21 cellular contexts compared by ENCODE assay signal in the genomic region with DNA sequence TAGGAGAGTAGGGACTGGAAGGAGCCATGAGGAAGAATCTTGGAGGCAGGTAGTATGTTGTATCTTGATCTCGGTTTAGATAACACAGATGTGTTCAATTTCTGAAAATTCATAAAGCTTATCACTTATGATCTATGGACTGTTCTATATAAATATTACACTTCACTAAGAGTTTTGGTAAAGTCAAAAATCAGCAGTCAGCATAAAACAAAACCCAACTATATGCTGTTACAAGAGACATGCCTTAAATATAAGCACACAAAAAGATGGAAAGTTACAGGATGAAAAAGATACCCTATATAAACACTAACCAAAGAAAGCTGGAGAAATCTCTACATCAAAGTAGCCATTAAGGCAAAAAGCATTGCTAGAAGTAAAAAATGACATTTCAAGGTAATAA. TPM values are rescaled to one million over a fixed set of nuclear protein-coding genes. Genes with fewer than 3 reads are reported as not detected.
DNase-seq lines count a peak whose midpoint lies in the region; ATAC-seq, FAIRE-seq and TF ChIP-seq lines count a peak whose summit lies in the region.
"Had no signal": no experiment of that assay in that cellular context is flagged by ENCODE, and none has a peak within 500 bp of the region (broad histone marks: within the 10 kb centered on the region; RNA-seq: fewer than 3 reads in every experiment).

No MANE protein-coding gene starts in this region.

- no peak overlapping the region for H3K14ac ChIP-seq in IMR-90 (replicated peaks; ENCODE audit: low read depth, low read length)

- H2AK9ac ChIP-seq in IMR-90 (replicated peaks; ENCODE audit: low read depth, low read length, poor library complexity) = no peak overlapping the region

- H3K9me3 ChIP-seq in IMR-90 (ENCODE audit: control insufficient read depth, insufficient read depth, low read length) (peaks cover 4% of the 10 kb centered on the region), K562 (replicated peaks; ENCODE audit: control insufficient read depth, insufficient read depth, low read depth, low read length) (peaks cover 7% of the 10 kb centered on the region), gastroesophageal sphincter (peaks cover 0 to 18% (median 2%) of the 10 kb centered on the region in 3 donors)

- TF ChIP-seq CTCF in IMR-90 (conservative IDR thresholded peaks at IDR 0.05; ENCODE audit: low read depth, low read length) (no peak), K562 (IDR thresholded peaks at IDR 0.05 in 2 of 3, conservative IDR thresholded peaks at IDR 0.05 in 1 of 3; ENCODE audit: insufficient read depth in 2 of 3, low read depth in 1 of 3, low read length in 3 of 3) (no peak), gastroesophageal sphincter (IDR thresholded peaks at IDR 0.05) (no peak)

- no peak for ATAC-seq in IMR-90 (ENCODE audit: low read depth)
- no peak for ATAC-seq in K562
- no peak for ATAC-seq in gastroesophageal sphincter

- no peak overlapping the region for H2BK15ac ChIP-seq in IMR-90 (ENCODE audit: low read depth, low read length)

- H4K91ac ChIP-seq in IMR-90 (ENCODE audit: insufficient read depth, low read depth, low read length) = no peak overlapping the region

- no peaks in the 10 kb centered on the region for H3K9me1 ChIP-seq in IMR-90 (ENCODE audit: insufficient read depth, low read length)
- no peaks in the 10 kb centered on the region for H3K9me1 ChIP-seq in K562 (ENCODE audit: control insufficient read depth, insufficient read depth, low read length)

- H3K79me1 ChIP-seq in IMR-90 (ENCODE audit: low read depth in 1 of 2, low read length in 2 of 2) = no peaks in the 10 kb centered on the region

- H3K79me2 ChIP-seq in K562 (ENCODE audit: control insufficient read depth, insufficient read depth, low read length) = no peaks in the 10 kb centered on the region

- H3K56ac ChIP-seq in IMR-90 (ENCODE audit: extremely low read depth, insufficient read depth, low read length) = no peak overlapping the region

- H3K4me3 ChIP-seq in IMR-90 (ENCODE audit: insufficient read depth, low read depth, low read length) (no peak overlapping the region), K562 (no peak overlapping the region), gastroesophageal sphincter (no peak overlapping the region)
- H3K4me3 ChIP-seq: BLaER1, GM23248 had no signal

- POLR2A ChIA-PET in IMR-90 (lab: Charles Lee; ENCODE audit: unreplicated experiment) = interaction anchor here (0.6 kb wide), 1 partner anchor 106 kb away, joined by 4 read pairs; no protein-coding TSS in a partner anchor
- POLR2A ChIA-PET in K562 (lab: Yijun Ruan, JAX) = interaction anchor here (1.1 kb wide), 1 partner anchor 10 kb away, joined by 3 read pairs; no protein-coding TSS in a partner anchor

- no peak overlapping the region for H4K8ac ChIP-seq in IMR-90 (ENCODE audit: low read depth in 2 of 2, low read length in 2 of 2)

- no peak overlapping the region for H4K5ac ChIP-seq in IMR-90 (ENCODE audit: low read depth, low read length)

- TF ChIP-seq RAD21 in IMR-90 (IDR thresholded peaks at IDR 0.05; ENCODE audit: low read length) (no peak), K562 (CRISPR knock-in tag; conservative IDR thresholded peaks at IDR 0.05 in 1 of 2, IDR thresholded peaks at IDR 0.05 in 1 of 2) (no peak)

- TF ChIP-seq POLR2A in IMR-90 (IDR thresholded peaks at IDR 0.05; ENCODE audit: low read depth, low read length) (no peak), K562 (conservative IDR thresholded peaks at IDR 0.05) (no peak), gastroesophageal sphincter (IDR thresholded peaks at IDR 0.05) (no peak)

- FAIRE-seq in K562 (lab: Jason Lieb, UNC) = peak; percentile 19
- FAIRE-seq: A204.1, GM12892, GM18507, H54 had no signal

- no CpG with 5 or more reads among the region's 1 CpG for WGBS in IMR-90 (ENCODE audit: extremely low coverage in 2 of 2, insufficient read length in 1 of 2), 2 experiments
- 27% methylated on average over 1 of the region's 1 CpG for WGBS in K562 (ENCODE audit: insufficient coverage, low coverage, missing lambda C conversion rate)
- WGBS in gastroesophageal sphincter (ENCODE audit: low coverage in 1 of 2), 2 donors = 0 to 81% methylated on average over 1 of the region's 1 CpG

- no peaks in the 10 kb centered on the region for H3K4me1 ChIP-seq in IMR-90 (ENCODE audit: control insufficient read depth, insufficient read depth, low read length)
- H3K4me1 ChIP-seq in K562 (replicated peaks in 1 of 2; ENCODE audit: control insufficient read depth in 2 of 2, insufficient read depth in 2 of 2, low read length in 2 of 2) = peaks cover 0 to 11% of the 10 kb centered on the region in 2 experiments; a peak in 2 of 5 replicates
- no peaks in the 10 kb centered on the region for H3K4me1 ChIP-seq in gastroesophageal sphincter

- H4K20me1 ChIP-seq in IMR-90 (ENCODE audit: insufficient read depth, low read length) (no peaks in the 10 kb centered on the region), K562 (replicated peaks; ENCODE audit: control insufficient read depth, insufficient read depth, low read length) (no peaks in the 10 kb centered on the region)
- H4K20me1 ChIP-seq: BLaER1 had no signal

- H3K4ac ChIP-seq in IMR-90 (ENCODE audit: low read depth, low read length) = no peak overlapping the region

- H3K4me2 ChIP-seq in IMR-90 (ENCODE audit: low read depth, low read length) = no peak overlapping the region
- H3K4me2 ChIP-seq in K562 (ENCODE audit: insufficient read depth, low read length) = no peak overlapping the region
- H3K4me2 ChIP-seq: BLaER1 had no signal

- H2BK5ac ChIP-seq in IMR-90 (ENCODE audit: low read depth, low read length, poor library complexity, severe bottlenecking) = no peak overlapping the region

- DNase-seq in IMR-90 (no peak), K562 (ENCODE audit: extremely low read depth in 1 of 4, low spot score in 3 of 4) (no peak)
- DNase-seq: AML-193; CD4-positive, alpha-beta memory T cell; DMS153; DMS79; GDM1; GM23248; HCEC 1CT; KG1 had no signal

- CTCF ChIA-PET in IMR-90 (lab: Yijun Ruan, JAX) = no interaction called here
- CTCF ChIA-PET in K562 (lab: Yijun Ruan, JAX; ENCODE audit: low intra/inter-chr PET ratio) = no interaction called here

- no peak overlapping the region for H3K23ac ChIP-seq in IMR-90 (ENCODE audit: low read depth, low read length)

- H3K9ac ChIP-seq in IMR-90 (ENCODE audit: low read depth, low read length) = no peak overlapping the region
- no peak overlapping the region for H3K9ac ChIP-seq in K562 (ENCODE audit: insufficient read depth in 1 of 2, low read depth in 2 of 2, low read length in 2 of 2)
- H3K9ac ChIP-seq: BLaER1, GM23248 had no signal

- H2AK5ac ChIP-seq in IMR-90 (ENCODE audit: low read depth, low read length) = no peak overlapping the region

- no TSS peak for BruUV-seq in IMR-90 (replicated peaks; lab: Mats Ljungman, UMichigan)
- no TSS peak for BruUV-seq in K562 (replicated peaks; lab: Mats Ljungman, UMichigan)

- no peak overlapping the region for H2BK120ac ChIP-seq in IMR-90 (ENCODE audit: low read depth, low read length)

- dilution Hi-C loops in IMR-90 (cut with HindIII; ENCODE audit: low sequenced_read_pairs, unreplicated experiment) = no loop called here

- H2AFZ ChIP-seq in IMR-90 (replicated peaks; ENCODE audit: low read length, poor library complexity) (no peak overlapping the region), K562 (ENCODE audit: low read depth, low read length) (no peak overlapping the region)
- H2AFZ ChIP-seq: GM23248 had no signal

- H3K27me3 ChIP-seq in IMR-90 (ENCODE audit: control insufficient read depth, insufficient read depth, low read length) (peaks cover 10% of the 10 kb centered on the region), K562 (ENCODE audit: control insufficient read depth in 2 of 2, insufficient read depth in 2 of 2, low read length in 2 of 2) (no peaks in the 10 kb centered on the region), gastroesophageal sphincter (peaks cover 34% of the 10 kb centered on the region)
- H3K27me3 ChIP-seq: BLaER1 had no signal

- TF ChIP-seq EP300 in K562 (IDR thresholded peaks at IDR 0.05; ENCODE audit: low read length) = no peak
- no peak for TF ChIP-seq EP300 in gastroesophageal sphincter (IDR thresholded peaks at IDR 0.05)

- H3K27ac ChIP-seq in IMR-90 (ENCODE audit: insufficient read depth, low read length) = no peak overlapping the region
- no peak overlapping the region for H3K27ac ChIP-seq in K562 (ENCODE audit: extremely low read depth, low read depth, low read length)
- no peak overlapping the region for H3K27ac ChIP-seq in gastroesophageal sphincter
- H3K27ac ChIP-seq: BLaER1, GM23248, HL-60 had no signal

- in situ Hi-C loops in IMR-90 (cut with MboI; ENCODE audit: low sequenced_read_pairs) (no loop called here), K562 (cut with MboI) (no loop called here)

- intact Hi-C loops in IMR-90 (cut with micrococcal nuclease) (no loop called here), K562 (cut with micrococcal nuclease) (no loop called here)

- no peak overlapping the region for H3K18ac ChIP-seq in IMR-90 (ENCODE audit: low read depth, low read length)

- H3K36me3 ChIP-seq in IMR-90 (ENCODE audit: control insufficient read depth, insufficient read depth, low read length) (no peaks in the 10 kb centered on the region), K562 (ENCODE audit: control insufficient read depth, insufficient read depth, low read length) (no peaks in the 10 kb centered on the region), gastroesophageal sphincter (no peaks in the 10 kb centered on the region)
- H3K36me3 ChIP-seq: BLaER1 had no signal

- H2BK20ac ChIP-seq in IMR-90 (ENCODE audit: low read depth, low read length) = no peak overlapping the region

RNA-seq across cellular contexts. Expression of a gene that starts 4.5 kb away (rescaled TPM):
- total RNA-seq in IMR-90 (2012; rRNA removed) (not detected in 2 replicates), K562 (2014; rRNA removed) (0.36 and 0.78 TPM in 2 replicates), K562 (2014; rRNA removed; fragmentation: Illumina TruSeq; extraction: Trizol) (0.26 and 0.44 TPM in 2 replicates), K562 (2015; rRNA removed; fragmentation: Illumina TruSeq; extraction: Trizol) (0.07 and 0.41 TPM in 2 replicates), K562 (2021) (0.20 and 0.60 TPM in 2 replicates), gastroesophageal sphincter (not detected)
- polyA plus RNA-seq in IMR-90 (2012; rRNA removed) (not detected in 2 replicates), K562 (2011; rRNA removed) (0.60 and 0.70 TPM in 2 replicates), K562 (2014; fragmentation: Illumina TruSeq; extraction: Trizol) (0.19 and 0.31 TPM in 2 replicates), K562 (2014; fragmentation: Nextera tagmentation; extraction: Ambion mirVana) (under 1 TPM in 1 of 2 experiments, not detected in 1; 0.13 TPM), K562 (2014; rRNA removed) (0.84 and 3.2 TPM in 2 replicates)
- polyA plus RNA-seq in IMR-90 (2012; cell fraction: cytosol; rRNA removed) = not detected in 2 replicates
- polyA plus RNA-seq in IMR-90 (2012; cell fraction: nucleus; rRNA removed; ENCODE audit: low replicate concordance) = 0.05 TPM in 1 of 2 replicates, not detected in the other
- 0.84 and 1.3 TPM in 2 replicates for total RNA-seq in K562 (2011; cell fraction: chromatin; rRNA removed; ENCODE audit: low replicate concordance)
- total RNA-seq in K562 (2011; cell fraction: nucleolus; rRNA removed) = 1.0 and 1.8 TPM in 2 replicates
- 0.44 and 0.61 TPM in 2 replicates for total RNA-seq in K562 (2011; cell fraction: nucleoplasm; rRNA removed)
- 0.54 and 1.3 TPM in 2 replicates for polyA plus RNA-seq in K562 (2011; cell fraction: cytosol; rRNA removed)
- 1.9 and 2.2 TPM in 2 replicates for polyA plus RNA-seq in K562 (2011; cell fraction: nucleus; rRNA removed)
- polyA plus RNA-seq in K562 (2012) = 0.44 and 1.5 TPM in 2 replicates
- 0.12 and 0.14 TPM in 2 replicates for polyA minus RNA-seq in K562 (2011; rRNA and poly(A)+ RNA removed)
- not detected in 2 replicates for polyA minus RNA-seq in K562 (2011; cell fraction: cytosol; rRNA and poly(A)+ RNA removed)
- not detected in 2 replicates for polyA minus RNA-seq in K562 (2011; cell fraction: nucleus; rRNA and poly(A)+ RNA removed)
- total RNA-seq: Daoy, GM23248, HT1080 had no signal
- polyA plus RNA-seq: CD14-positive monocyte; CD4-positive, alpha-beta memory T cell; GM23248; IgD-negative memory B cell had no signal

RNA-seq across cellular contexts. Expression of a gene that starts 19.9 kb away (rescaled TPM):
- not detected in 2 replicates for total RNA-seq in IMR-90 (2012; rRNA removed)
- polyA plus RNA-seq in IMR-90 (2012; rRNA removed) = 0.67 TPM in 2 replicates
- 0.25 and 0.31 TPM in 2 replicates for polyA plus RNA-seq in IMR-90 (2012; cell fraction: cytosol; rRNA removed)
- polyA plus RNA-seq in IMR-90 (2012; cell fraction: nucleus; rRNA removed; ENCODE audit: low replicate concordance) = 0.20 and 0.29 TPM in 2 replicates
- 1.1 and 1.3 TPM in 2 replicates for total RNA-seq in K562 (2011; cell fraction: chromatin; rRNA removed; ENCODE audit: low replicate concordance)
- total RNA-seq in K562 (2011; cell fraction: nucleolus; rRNA removed) = 1.3 and 1.7 TPM in 2 replicates
- total RNA-seq in K562 (2011; cell fraction: nucleoplasm; rRNA removed) = 1.3 and 2.3 TPM in 2 replicates
- 1.4 and 1.7 TPM in 2 replicates for total RNA-seq in K562 (2014; rRNA removed)
- 0.44 and 0.61 TPM in 2 replicates for total RNA-seq in K562 (2014; rRNA removed; fragmentation: Illumina TruSeq; extraction: Trizol)
- total RNA-seq in K562 (2015; rRNA removed; fragmentation: Illumina TruSeq; extraction: Trizol) = 0.62 and 0.90 TPM in 2 replicates
- 0.69 and 1.3 TPM in 2 replicates for total RNA-seq in K562 (2021)
- 1.4 and 1.5 TPM in 2 replicates for polyA plus RNA-seq in K562 (2011; rRNA removed)
- polyA plus RNA-seq in K562 (2011; cell fraction: cytosol; rRNA removed) = 1.0 and 1.1 TPM in 2 replicates
- polyA plus RNA-seq in K562 (2011; cell fraction: nucleus; rRNA removed) = 1.4 TPM in 2 replicates
- polyA plus RNA-seq in K562 (2012) = 0.56 and 1.2 TPM in 2 replicates
- 0.30 and 0.52 TPM in 2 replicates for polyA plus RNA-seq in K562 (2014; fragmentation: Illumina TruSeq; extraction: Trizol)
- polyA plus RNA-seq in K562 (2014; fragmentation: Nextera tagmentation; extraction: Ambion mirVana) = under 1 TPM; 0.15 to 0.34 TPM
- 0.44 and 0.96 TPM in 2 replicates for polyA plus RNA-seq in K562 (2014; rRNA removed)
- 0.66 and 0.70 TPM in 2 replicates for polyA minus RNA-seq in K562 (2011; rRNA and poly(A)+ RNA removed)
- 1.9 TPM in 1 of 2 replicates, not detected in the other for polyA minus RNA-seq in K562 (2011; cell fraction: cytosol; rRNA and poly(A)+ RNA removed)
- not detected in 2 replicates for polyA minus RNA-seq in K562 (2011; cell fraction: nucleus; rRNA and poly(A)+ RNA removed)
- not detected for total RNA-seq in gastroesophageal sphincter
- total RNA-seq: CD4-positive, alpha-beta memory T cell; GM23248; HT1080 had no signal
- polyA plus RNA-seq: CD14-positive monocyte; CD4-positive, alpha-beta memory T cell; GM23248 had no signal

RNA-seq across cellular contexts. Expression of a gene that starts 21.4 kb away (rescaled TPM):
- total RNA-seq in IMR-90 (2012; rRNA removed) = 30.8 and 31.7 TPM in 2 replicates
- 33.6 and 37.6 TPM in 2 replicates for polyA plus RNA-seq in IMR-90 (2012; rRNA removed)
- 30.8 and 35.5 TPM in 2 replicates for polyA plus RNA-seq in IMR-90 (2012; cell fraction: cytosol; rRNA removed)
- polyA plus RNA-seq in IMR-90 (2012; cell fraction: nucleus; rRNA removed; ENCODE audit: low replicate concordance) = 30.3 and 49.5 TPM in 2 replicates
- 12.9 and 26.4 TPM in 2 replicates for total RNA-seq in K562 (2011; cell fraction: chromatin; rRNA removed; ENCODE audit: low replicate concordance)
- total RNA-seq in K562 (2011; cell fraction: nucleolus; rRNA removed) = 12.1 and 13.3 TPM in 2 replicates
- total RNA-seq in K562 (2011; cell fraction: nucleoplasm; rRNA removed) = 15.0 and 16.8 TPM in 2 replicates
- 14.7 and 15.3 TPM in 2 replicates for total RNA-seq in K562 (2014; rRNA removed)
- 11.2 and 12.6 TPM in 2 replicates for total RNA-seq in K562 (2014; rRNA removed; fragmentation: Illumina TruSeq; extraction: Trizol)
- 12.7 and 13.9 TPM in 2 replicates for total RNA-seq in K562 (2015; rRNA removed; fragmentation: Illumina TruSeq; extraction: Trizol)
- total RNA-seq in K562 (2021) = 19.5 and 20.7 TPM in 2 replicates
- 10.7 and 12.4 TPM in 2 replicates for polyA plus RNA-seq in K562 (2011; rRNA removed)
- 11.2 and 17.7 TPM in 2 replicates for polyA plus RNA-seq in K562 (2011; cell fraction: cytosol; rRNA removed)
- polyA plus RNA-seq in K562 (2011; cell fraction: nucleus; rRNA removed) = 9.4 and 15.6 TPM in 2 replicates
- 15.9 and 17.9 TPM in 2 replicates for polyA plus RNA-seq in K562 (2012)
- polyA plus RNA-seq in K562 (2014; fragmentation: Illumina TruSeq; extraction: Trizol) = 25.4 and 27.0 TPM in 2 replicates
- 1 to 10 TPM; 1.6 to 1.8 TPM for polyA plus RNA-seq in K562 (2014; fragmentation: Nextera tagmentation; extraction: Ambion mirVana)
- polyA plus RNA-seq in K562 (2014; rRNA removed) = 14.2 and 18.8 TPM in 2 replicates
- 7.2 and 9.5 TPM in 2 replicates for polyA minus RNA-seq in K562 (2011; rRNA and poly(A)+ RNA removed)
- polyA minus RNA-seq in K562 (2011; cell fraction: cytosol; rRNA and poly(A)+ RNA removed) = 10.4 and 14.6 TPM in 2 replicates
- polyA minus RNA-seq in K562 (2011; cell fraction: nucleus; rRNA and poly(A)+ RNA removed) = 4.8 and 6.9 TPM in 2 replicates
- total RNA-seq in gastroesophageal sphincter = 10 to 100 TPM; 47.5 to 73.1 (median 51.1) TPM
- total RNA-seq: CD4-positive, alpha-beta memory T cell had no signal
- polyA plus RNA-seq: CD14-positive monocyte; CD4-positive, alpha-beta memory T cell had no signal

RNA-seq across cellular contexts. Expression of a gene that starts 39.6 kb away (rescaled TPM):
- not detected in 2 replicates for total RNA-seq in IMR-90 (2012; rRNA removed)
- not detected in 2 replicates for polyA plus RNA-seq in IMR-90 (2012; rRNA removed)
- not detected in 2 replicates for polyA plus RNA-seq in IMR-90 (2012; cell fraction: cytosol; rRNA removed)
- not detected in 2 replicates for polyA plus RNA-seq in IMR-90 (2012; cell fraction: nucleus; rRNA removed; ENCODE audit: low replicate concordance)
- total RNA-seq in K562 (2011; cell fraction: chromatin; rRNA removed; ENCODE audit: low replicate concordance) = not detected in 2 replicates
- total RNA-seq in K562 (2011; cell fraction: nucleolus; rRNA removed) = not detected in 2 replicates
- total RNA-seq in K562 (2011; cell fraction: nucleoplasm; rRNA removed) = not detected in 2 replicates
- 0.61 TPM in 1 of 2 replicates, not detected in the other for total RNA-seq in K562 (2014; rRNA removed)
- not detected in 2 replicates for total RNA-seq in K562 (2014; rRNA removed; fragmentation: Illumina TruSeq; extraction: Trizol)
- not detected in 2 replicates for total RNA-seq in K562 (2015; rRNA removed; fragmentation: Illumina TruSeq; extraction: Trizol)
- total RNA-seq in K562 (2021) = 0.60 and 1.3 TPM in 2 replicates
- polyA plus RNA-seq in K562 (2011; rRNA removed) = not detected in 2 replicates
- 0.29 and 0.64 TPM in 2 replicates for polyA plus RNA-seq in K562 (2011; cell fraction: cytosol; rRNA removed)
- polyA plus RNA-seq in K562 (2011; cell fraction: nucleus; rRNA removed) = 0.70 TPM in 1 of 2 replicates, not detected in the other
- 0.39 TPM in 1 of 2 replicates, not detected in the other for polyA plus RNA-seq in K562 (2012)
- polyA plus RNA-seq in K562 (2014; fragmentation: Illumina TruSeq; extraction: Trizol) = not detected in 2 replicates
- polyA plus RNA-seq in K562 (2014; fragmentation: Nextera tagmentation; extraction: Ambion mirVana) = not detected
- not detected in 2 replicates for polyA plus RNA-seq in K562 (2014; rRNA removed)
- not detected in 2 replicates for polyA minus RNA-seq in K562 (2011; rRNA and poly(A)+ RNA removed)
- polyA minus RNA-seq in K562 (2011; cell fraction: cytosol; rRNA and poly(A)+ RNA removed) = not detected in 2 replicates
- not detected in 2 replicates for polyA minus RNA-seq in K562 (2011; cell fraction: nucleus; rRNA and poly(A)+ RNA removed)
- total RNA-seq in gastroesophageal sphincter = not detected
- total RNA-seq: CD4-positive, alpha-beta memory T cell; Daoy; GM23248; HT1080 had no signal
- polyA plus RNA-seq: CD14-positive monocyte; CD4-positive, alpha-beta memory T cell; GM23248; IgD-negative memory B cell had no signal

RNA-seq across cellular contexts. Expression of a gene that starts 41.6 kb away (rescaled TPM):
- total RNA-seq in IMR-90 (2012; rRNA removed) (not detected in 2 replicates), K562 (2014; rRNA removed) (0.12 TPM in 1 of 2 replicates, not detected in the other), K562 (2014; rRNA removed; fragmentation: Illumina TruSeq; extraction: Trizol) (not detected in 2 replicates), K562 (2015; rRNA removed; fragmentation: Illumina TruSeq; extraction: Trizol) (0.07 TPM in 1 of 2 replicates, not detected in the other), K562 (2021) (0.11 TPM in 1 of 2 replicates, not detected in the other), gastroesophageal sphincter (not detected)
- polyA plus RNA-seq in IMR-90 (2012; rRNA removed) (not detected in 2 replicates), K562 (2011; rRNA removed) (0.19 and 0.26 TPM in 2 replicates), K562 (2014; fragmentation: Illumina TruSeq; extraction: Trizol) (0.33 and 0.40 TPM in 2 replicates), K562 (2014; fragmentation: Nextera tagmentation; extraction: Ambion mirVana) (under 1 TPM in 1 of 2 experiments, not detected in 1; 0.06 TPM), K562 (2014; rRNA removed) (0.11 and 0.33 TPM in 2 replicates)
- polyA plus RNA-seq in IMR-90 (2012; cell fraction: cytosol; rRNA removed) = not detected in 2 replicates
- not detected in 2 replicates for polyA plus RNA-seq in IMR-90 (2012; cell fraction: nucleus; rRNA removed; ENCODE audit: low replicate concordance)
- total RNA-seq in K562 (2011; cell fraction: chromatin; rRNA removed; ENCODE audit: low replicate concordance) = 1.3 and 1.6 TPM in 2 replicates
- total RNA-seq in K562 (2011; cell fraction: nucleolus; rRNA removed) = 0.67 and 0.92 TPM in 2 replicates
- total RNA-seq in K562 (2011; cell fraction: nucleoplasm; rRNA removed) = 0.92 and 1.2 TPM in 2 replicates
- 0.18 and 0.30 TPM in 2 replicates for polyA plus RNA-seq in K562 (2011; cell fraction: cytosol; rRNA removed)
- 1.8 and 2.6 TPM in 2 replicates for polyA plus RNA-seq in K562 (2011; cell fraction: nucleus; rRNA removed)
- 0.33 and 0.53 TPM in 2 replicates for polyA plus RNA-seq in K562 (2012)
- not detected in 2 replicates for polyA minus RNA-seq in K562 (2011; rRNA and poly(A)+ RNA removed)
- polyA minus RNA-seq in K562 (2011; cell fraction: cytosol; rRNA and poly(A)+ RNA removed) = not detected in 2 replicates
- polyA minus RNA-seq in K562 (2011; cell fraction: nucleus; rRNA and poly(A)+ RNA removed) = 0.27 and 0.56 TPM in 2 replicates
- total RNA-seq: CD4-positive, alpha-beta memory T cell; Daoy; GM23248; HT1080 had no signal
- polyA plus RNA-seq: CD14-positive monocyte; CD4-positive, alpha-beta memory T cell; GM23248; IgD-negative memory B cell had no signal
